In genomic region chr14:60637138-60637489, GRCh38 we compare ENCODE assay signal across 14 cellular contexts. TPM values are rescaled to one million over a fixed set of nuclear protein-coding genes. Genes with fewer than 3 reads are reported as not detected.
DNase-seq lines count a peak whose midpoint lies in the region; ATAC-seq and TF ChIP-seq lines count a peak whose summit lies in the region.
"Had no signal": no experiment of that assay in that cellular context is flagged by ENCODE, and none has a peak within 500 bp of the region (broad histone marks: within the 10 kb centered on the region; RNA-seq: fewer than 3 reads in every experiment).

No MANE protein-coding gene starts in this region.

- H3K27me3 Mint-ChIP-seq in WTC11 (ENCODE audit: low read depth) = peaks cover 73% of the 10 kb centered on the region
- peaks cover 51 to 71% of the 10 kb centered on the region in 2 donors for H3K27me3 Mint-ChIP-seq in stimulated activated naive B cell treated with anti-CD40 and anti-IgM and Interleukin-4, amounts not matched to agents 10 μg/mL and 1 μg/mL and 100 μg/mL, for 72 hours

- CTCF ChIA-PET in WTC11 (lab: Charles Lee) = interaction anchor here (0.5 to 1.8 kb wide), 10 partner anchors 9 to 389 kb away, joined by 3 to 13 read pairs (median 5); partner anchors contain the start of gene SIX6

- TF ChIP-seq CTCF in WTC11 (IDR thresholded peaks at IDR 0.05) = no peak

- DNase-seq in WTC11 (ENCODE audit: low spot score) = no peak
- DNase-seq in stimulated activated naive B cell treated with anti-CD40 and anti-IgM and Interleukin-4, amounts not matched to agents 10 μg/mL and 1 μg/mL and 100 μg/mL, for 72 hours = no peak
- no peak for DNase-seq in stimulated activated CD4-positive, alpha-beta T cell treated with anti-CD3 and anti-CD28 coated beads, Interleukin-15, amount 100 ng/mL, for 24 hours
- DNase-seq in SKM-1 treated with dmso at 0.1 percent for 144 hours (lab: John Stamatoyannopoulos, UW; ENCODE audit: unreplicated experiment) = no peak
- DNase-seq: activated CD4-positive, CD25-positive, alpha-beta regulatory T cell treated with anti-CD3 and anti-CD28 coated beads, Interleukin-2, amount 50 U/mL, for 72 hours; activated T-cell treated with anti-CD3 and anti-CD28 coated beads, Interleukin-2, amount 50 U/mL, for 48 hours; CD4-positive, CD25-positive, alpha-beta regulatory T cell; midbrain; OCI-M1; stimulated activated CD4-positive, alpha-beta T cell treated with anti-CD3 and anti-CD28 coated beads, Interleukin-4, amount 100 ng/mL, for 4 hours; stimulated activated naive CD4-positive, alpha-beta T cell treated with Interleukin-2 at 50 U/mL for 16 hours had no signal

- H3K36me3 Mint-ChIP-seq in WTC11 = no peaks in the 10 kb centered on the region
- H3K36me3 Mint-ChIP-seq in stimulated activated naive B cell treated with anti-CD40 and anti-IgM and Interleukin-4, amounts not matched to agents 10 μg/mL and 1 μg/mL and 100 μg/mL, for 72 hours = peaks cover 0 to 2% of the 10 kb centered on the region in 2 donors
- H3K36me3 Mint-ChIP-seq: CD4-positive, CD25-positive, alpha-beta regulatory T cell had no signal

- peaks cover 54% of the 10 kb centered on the region for H3K4me1 Mint-ChIP-seq in WTC11
- peaks cover 9 to 18% of the 10 kb centered on the region in 2 donors for H3K4me1 Mint-ChIP-seq in stimulated activated naive B cell treated with anti-CD40 and anti-IgM and Interleukin-4, amounts not matched to agents 10 μg/mL and 1 μg/mL and 100 μg/mL, for 72 hours

- POLR2A ChIA-PET in WTC11 (lab: Charles Lee) = interaction anchor here (0.6 to 1.7 kb wide), 8 partner anchors 9 to 822 kb away, joined by 3 to 8 read pairs (median 4); partner anchors contain the start of gene SIX1

- H3K4me3 Mint-ChIP-seq in WTC11 = peak overlapping the region; percentile 70
- peak overlapping the region; percentile 41 to 71 for H3K4me3 Mint-ChIP-seq in stimulated activated naive B cell treated with anti-CD40 and anti-IgM and Interleukin-4, amounts not matched to agents 10 μg/mL and 1 μg/mL and 100 μg/mL, for 72 hours

- H3K9me3 Mint-ChIP-seq in WTC11 = no peaks in the 10 kb centered on the region
- peaks cover 0 to 2% of the 10 kb centered on the region in 2 donors for H3K9me3 Mint-ChIP-seq in stimulated activated naive B cell treated with anti-CD40 and anti-IgM and Interleukin-4, amounts not matched to agents 10 μg/mL and 1 μg/mL and 100 μg/mL, for 72 hours

- no peaks in the 10 kb centered on the region for H3K9me3 ChIP-seq in iPS-18c (ENCODE audit: control insufficient read depth, insufficient read depth, low read length)

- peak overlapping the region; percentile 55 for H3K4me3 ChIP-seq in iPS-18c (ENCODE audit: insufficient read depth, low read depth, low read length)

- no peak overlapping the region for H3K27ac Mint-ChIP-seq in WTC11
- H3K27ac Mint-ChIP-seq in stimulated activated naive B cell treated with anti-CD40 and anti-IgM and Interleukin-4, amounts not matched to agents 10 μg/mL and 1 μg/mL and 100 μg/mL, for 72 hours = no peak overlapping the region
- H3K27ac Mint-ChIP-seq: CD4-positive, CD25-positive, alpha-beta regulatory T cell had no signal

- ATAC-seq in HG03432 (IDR thresholded peaks at IDR 0.05; ENCODE audit: unreplicated experiment) (peak; percentile 12), WTC11 (no peak), GM21786 (IDR thresholded peaks at IDR 0.05; ENCODE audit: unreplicated experiment) (no peak)
- no peak for ATAC-seq in stimulated activated naive B cell treated with anti-CD40 and anti-IgM and Interleukin-4, amounts not matched to agents 10 μg/mL and 1 μg/mL and 100 μg/mL, for 72 hours (replicated peaks)

TF ChIP-seq in WTC11, 78 proteins besides CTCF, POLR2A, EP300 and RAD21:
- TF ChIP-seq NR1H2 (CRISPR knock-in tag; IDR thresholded peaks at IDR 0.05) (no peak), PRDM15 (CRISPR knock-in tag; IDR thresholded peaks at IDR 0.05) (no peak), ZBTB21 (CRISPR knock-in tag; IDR thresholded peaks at IDR 0.05; ENCODE audit: borderline replicate concordance) (no peak)

RNA-seq across cellular contexts. Expression of gene SIX1, which starts 12.2 kb away (rescaled TPM):
- 0.21 to 0.59 TPM (median 0.30 TPM) in 3 replicates for total RNA-seq in WTC11 (2021)
- total RNA-seq: CD4-positive, CD25-positive, alpha-beta regulatory T cell had no signal
